ENCODE assay signal across 26 cellular contexts in the genomic region with DNA sequence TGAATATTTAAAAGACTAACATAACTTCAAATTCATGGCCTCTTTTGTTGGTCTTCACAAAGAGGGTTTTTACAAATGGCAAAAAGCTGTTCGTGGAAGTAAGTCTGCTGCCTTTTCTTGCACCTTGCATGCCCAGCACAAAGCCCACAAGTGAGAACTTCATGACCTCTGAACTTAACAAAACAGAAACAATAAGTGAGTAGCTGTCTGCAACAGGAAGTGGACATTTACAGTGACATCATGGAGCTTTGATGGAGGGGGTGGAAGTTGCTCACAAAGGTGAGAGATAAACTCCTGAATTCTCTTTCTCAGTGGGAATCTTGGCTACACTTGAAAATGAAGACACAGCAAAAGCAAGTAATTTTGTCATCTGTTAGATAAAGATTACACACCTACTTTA.
"Had no signal": no experiment of that assay in that cellular context is flagged by ENCODE, and none has a peak within 500 bp of the region (broad histone marks: within the 10 kb centered on the region; RNA-seq: fewer than 3 reads in every experiment).

No MANE protein-coding gene starts in this region.

- H3K27me3 Mint-ChIP-seq: activated CD4-positive, alpha-beta memory T cell treated with anti-CD3 and anti-CD28 coated beads, Interleukin-2, amount 10 ng/mL, durations not matched to agents 7 days and 5 days; activated CD4-positive, alpha-beta T cell treated with anti-CD3 and anti-CD28 coated beads, Interleukin-2, amount 10 ng/mL, durations not matched to agents 7 days and 5 days; activated CD8-positive, alpha-beta memory T cell treated with anti-CD3 and anti-CD28 coated beads, Interleukin-2, amount 10 ng/mL, durations not matched to agents 7 days and 5 days; activated naive CD4-positive, alpha-beta T cell treated with anti-CD3 and anti-CD28 coated beads, Interleukin-2, amount 50 U/mL, for 24 hours; stimulated activated naive B cell treated with anti-CD40 and anti-IgM and Interleukin-4, amounts not matched to agents 10 μg/mL and 1 μg/mL and 100 μg/mL, for 72 hours had no signal

- H3K27me3 ChIP-seq: body of pancreas, colonic mucosa, left lung, stomach, suprapubic skin, tibial artery had no signal

- H3K36me3 Mint-ChIP-seq: activated CD8-positive, alpha-beta memory T cell treated with anti-CD3 and anti-CD28 coated beads, Interleukin-2, amount 10 ng/mL, durations not matched to agents 7 days and 5 days; activated naive CD4-positive, alpha-beta T cell treated with anti-CD3 and anti-CD28 coated beads, Interleukin-2, amount 50 U/mL, for 24 hours; natural killer cell; stimulated activated naive B cell treated with anti-CD40 and anti-IgM and Interleukin-4, amounts not matched to agents 10 μg/mL and 1 μg/mL and 100 μg/mL, for 72 hours; WTC11 had no signal

- H3K4me1 ChIP-seq: body of pancreas, colonic mucosa, left lung, suprapubic skin had no signal

- H3K36me3 ChIP-seq: colonic mucosa, left lung, lower lobe of right lung, stomach, suprapubic skin, tibial artery had no signal

- H3K4me1 Mint-ChIP-seq: activated CD4-positive, alpha-beta memory T cell treated with anti-CD3 and anti-CD28 coated beads, Interleukin-2, amount 10 ng/mL, durations not matched to agents 7 days and 5 days; activated CD4-positive, alpha-beta T cell treated with anti-CD3 and anti-CD28 coated beads, Interleukin-2, amount 10 ng/mL, durations not matched to agents 7 days and 5 days; activated naive CD4-positive, alpha-beta T cell treated with anti-CD3 and anti-CD28 coated beads, Interleukin-2, amount 50 U/mL, for 24 hours; natural killer cell; stimulated activated naive B cell treated with anti-CD40 and anti-IgM and Interleukin-4, amounts not matched to agents 10 μg/mL and 1 μg/mL and 100 μg/mL, for 72 hours; WTC11 had no signal

- H3K4me3 Mint-ChIP-seq: activated CD4-positive, alpha-beta memory T cell treated with anti-CD3 and anti-CD28 coated beads, Interleukin-2, amount 10 ng/mL, durations not matched to agents 7 days and 5 days; activated CD4-positive, alpha-beta T cell treated with anti-CD3 and anti-CD28 coated beads, Interleukin-2, amount 10 ng/mL, durations not matched to agents 7 days and 5 days; activated CD8-positive, alpha-beta memory T cell treated with anti-CD3 and anti-CD28 coated beads, Interleukin-2, amount 10 ng/mL, durations not matched to agents 7 days and 5 days; activated naive CD4-positive, alpha-beta T cell treated with anti-CD3 and anti-CD28 coated beads, Interleukin-2, amount 50 U/mL, for 24 hours; natural killer cell; stimulated activated naive B cell treated with anti-CD40 and anti-IgM and Interleukin-4, amounts not matched to agents 10 μg/mL and 1 μg/mL and 100 μg/mL, for 72 hours; T-helper 2 cell treated with Interferon-gamma antibody and Interleukin-4, amounts not matched to agents 5 μg/mL and 100 μg/mL, for 36 hours; WTC11 had no signal

- ATAC-seq: activated CD8-positive, alpha-beta memory T cell treated with anti-CD3 and anti-CD28 coated beads, Interleukin-2, amount 10 ng/mL, durations not matched to agents 7 days and 5 days; body of pancreas; left lung; lower lobe of right lung; natural killer cell; right cardiac atrium; stimulated activated naive B cell treated with anti-CD40 and anti-IgM and Interleukin-4, amounts not matched to agents 10 μg/mL and 1 μg/mL and 100 μg/mL, for 72 hours; WTC11 had no signal

- H3K9me3 Mint-ChIP-seq: activated CD4-positive, alpha-beta T cell treated with anti-CD3 and anti-CD28 coated beads, Interleukin-2, amount 10 ng/mL, durations not matched to agents 7 days and 5 days; activated naive CD4-positive, alpha-beta T cell treated with anti-CD3 and anti-CD28 coated beads, Interleukin-2, amount 50 U/mL, for 24 hours; T-helper 2 cell treated with Interferon-gamma antibody and Interleukin-4, amounts not matched to agents 5 μg/mL and 100 μg/mL, for 36 hours had no signal

- H3K27ac ChIP-seq: body of pancreas, colonic mucosa, left lung, lower lobe of right lung, stomach, suprapubic skin had no signal

- H3K27ac Mint-ChIP-seq: activated CD4-positive, alpha-beta memory T cell treated with anti-CD3 and anti-CD28 coated beads, Interleukin-2, amount 10 ng/mL, durations not matched to agents 7 days and 5 days; activated CD4-positive, alpha-beta T cell treated with anti-CD3 and anti-CD28 coated beads, Interleukin-2, amount 10 ng/mL, durations not matched to agents 7 days and 5 days; activated CD8-positive, alpha-beta memory T cell treated with anti-CD3 and anti-CD28 coated beads, Interleukin-2, amount 10 ng/mL, durations not matched to agents 7 days and 5 days; activated naive CD4-positive, alpha-beta T cell treated with anti-CD3 and anti-CD28 coated beads, Interleukin-2, amount 50 U/mL, for 24 hours; activated T-helper 2 cell treated with anti-CD3 and anti-CD28 coated beads, Interferon-gamma antibody, Interleukin-2, Interleukin-4, amounts not matched to agents 10 μg/mL and 5 μg/mL and 100 μg/mL, durations not matched to agents 14 hours and 24 hours and 36 hours; natural killer cell; stimulated activated naive B cell treated with anti-CD40 and anti-IgM and Interleukin-4, amounts not matched to agents 10 μg/mL and 1 μg/mL and 100 μg/mL, for 72 hours; T-helper 2 cell treated with Interferon-gamma antibody and Interleukin-4, amounts not matched to agents 5 μg/mL and 100 μg/mL, for 36 hours; WTC11 had no signal

- H3K4me3 ChIP-seq: body of pancreas, colonic mucosa, left lung, lower lobe of right lung, stomach, suprapubic skin, tibial artery had no signal

- H3K9me3 ChIP-seq: body of pancreas, colonic mucosa, left lung, lower lobe of right lung, stomach, suprapubic skin, tibial artery had no signal

- DNase-seq: activated CD4-positive, alpha-beta memory T cell treated with anti-CD3 and anti-CD28 coated beads, Interleukin-2, amount 10 ng/mL, durations not matched to agents 7 days and 5 days; activated CD4-positive, alpha-beta T cell treated with anti-CD3 and anti-CD28 coated beads for 1 hour; activated CD4-positive, alpha-beta T cell treated with anti-CD3 and anti-CD28 coated beads, Interleukin-2, amount 10 ng/mL, durations not matched to agents 7 days and 5 days; activated CD8-positive, alpha-beta memory T cell treated with anti-CD3 and anti-CD28 coated beads, Interleukin-2, amount 10 ng/mL, durations not matched to agents 7 days and 5 days; activated T-cell treated with anti-CD3 and anti-CD28 coated beads, Interleukin-2, amount 50 U/mL, for 48 hours; aorta; body of pancreas; colonic mucosa; effector CD8-positive, alpha-beta T cell; kidney glomerular epithelial cell; left lung; lower lobe of right lung; mesenchymal stem cell; natural killer cell; right cardiac atrium; stimulated activated CD4-positive, alpha-beta T cell treated with anti-CD3 and anti-CD28 coated beads, Interleukin-15, amount 100 ng/mL, for 24 hours; stimulated activated CD4-positive, alpha-beta T cell treated with anti-CD3 and anti-CD28 coated beads, Interleukin-2, amount 100 ng/mL, for 24 hours; stimulated activated naive B cell treated with anti-CD40 and anti-IgM and Interleukin-4, amounts not matched to agents 10 μg/mL and 1 μg/mL and 100 μg/mL, for 72 hours; stomach; T-helper 1 cell; tibial artery had no signal
